In genomic region chr3:160565442-160566403, GRCh38 we compare ENCODE assay signal across 1 cellular context.
TF ChIP-seq lines count a peak whose summit lies in the region.

Gene KPNA4, minus strand, starts transcription at chr3:160565571. Its CDS starts 289 bp downstream, at chr3:160565282.

TF ChIP-seq in HepG2, 621 proteins besides CTCF, POLR2A, EP300 and RAD21 (continued from another document and continues in another):
- TF ChIP-seq IKZF5 (CRISPR knock-in tag; IDR thresholded peaks at IDR 0.05): peak; percentile 73; the same call in 1 of the 2 replicates
- TF ChIP-seq ZNF260 (CRISPR knock-in tag; IDR thresholded peaks at IDR 0.05; ENCODE audit: borderline replicate concordance, low read depth): no peak
- TF ChIP-seq WIZ (CRISPR knock-in tag; IDR thresholded peaks at IDR 0.05): no peak; the same call in 1 of the 2 replicates
- peak; percentile 87; the same call in 1 of the 2 replicates for TF ChIP-seq ARID4A (CRISPR knock-in tag; IDR thresholded peaks at IDR 0.05; ENCODE audit: borderline replicate concordance)
- TF ChIP-seq ATAD3A (CRISPR knock-in tag; IDR thresholded peaks at IDR 0.05): no peak
- no peak for TF ChIP-seq SUZ12 (IDR thresholded peaks at IDR 0.05; ENCODE audit: low read depth, low read length)
- no peak for TF ChIP-seq ZNF318 (CRISPR knock-in tag; IDR thresholded peaks at IDR 0.05)
- peak; percentile 73; the same call in 1 of the 2 replicates for TF ChIP-seq FOXC1 (CRISPR knock-in tag; IDR thresholded peaks at IDR 0.05; ENCODE audit: borderline replicate concordance)
- TF ChIP-seq FOXK1 (CRISPR knock-in tag; IDR thresholded peaks at IDR 0.05; ENCODE audit: borderline replicate concordance, low read depth): no peak; the same call in 1 of the 2 replicates
- TF ChIP-seq KLF13 (CRISPR knock-in tag; IDR thresholded peaks at IDR 0.05): no peak
- 0 out of 2 replicates have a peak, but pooled peaks have one; percentile 29 for TF ChIP-seq AHR (CRISPR knock-in tag; IDR thresholded peaks at IDR 0.05)
- TF ChIP-seq ZNF333 (CRISPR knock-in tag; IDR thresholded peaks at IDR 0.05; ENCODE audit: borderline replicate concordance): no peak
- 0 out of 2 replicates have a peak, but pooled peaks have one; percentile 14 for TF ChIP-seq ARID5B (CRISPR knock-in tag; IDR thresholded peaks at IDR 0.05)
- no peak for TF ChIP-seq ZMAT5 (CRISPR knock-in tag; IDR thresholded peaks at IDR 0.05; ENCODE audit: borderline replicate concordance, low read depth)
- TF ChIP-seq YEATS2 (CRISPR knock-in tag; IDR thresholded peaks at IDR 0.05; ENCODE audit: borderline replicate concordance): no peak
- peak; percentile 49; the same call in 1 of the 2 replicates for TF ChIP-seq ZFP1 (CRISPR knock-in tag; IDR thresholded peaks at IDR 0.05)
- no peak for TF ChIP-seq JUNB (CRISPR knock-in tag; IDR thresholded peaks at IDR 0.05; ENCODE audit: borderline replicate concordance)
- TF ChIP-seq PPARG (CRISPR knock-in tag; conservative IDR thresholded peaks at IDR 0.05): no peak; the same call in 1 of the 2 replicates
- no peak for TF ChIP-seq ZMAT3 (CRISPR knock-in tag; conservative IDR thresholded peaks at IDR 0.05)
- peak; percentile 71; the same call in 1 of the 2 replicates for TF ChIP-seq GMEB1 (CRISPR knock-in tag; IDR thresholded peaks at IDR 0.05; ENCODE audit: borderline replicate concordance)
- TF ChIP-seq ZNF530 (CRISPR knock-in tag; IDR thresholded peaks at IDR 0.05; ENCODE audit: low read depth): no peak
- TF ChIP-seq ZGPAT (CRISPR knock-in tag; IDR thresholded peaks at IDR 0.05): peak; percentile 39; the same call in 1 of the 2 replicates
- TF ChIP-seq ZNF777 (CRISPR knock-in tag; IDR thresholded peaks at IDR 0.05): peak; percentile 89
- TF ChIP-seq IKZF4 (CRISPR knock-in tag; IDR thresholded peaks at IDR 0.05; ENCODE audit: borderline replicate concordance, low read depth, not compliant biosample characterization): no peak
- TF ChIP-seq MIER3 (CRISPR knock-in tag; IDR thresholded peaks at IDR 0.05; ENCODE audit: borderline replicate concordance): no peak; the same call in 1 of the 2 replicates
- TF ChIP-seq SNAPC5 (CRISPR knock-in tag; IDR thresholded peaks at IDR 0.05; ENCODE audit: borderline replicate concordance): no peak
